8 cellular contexts compared by ENCODE assay signal in the genomic region with DNA sequence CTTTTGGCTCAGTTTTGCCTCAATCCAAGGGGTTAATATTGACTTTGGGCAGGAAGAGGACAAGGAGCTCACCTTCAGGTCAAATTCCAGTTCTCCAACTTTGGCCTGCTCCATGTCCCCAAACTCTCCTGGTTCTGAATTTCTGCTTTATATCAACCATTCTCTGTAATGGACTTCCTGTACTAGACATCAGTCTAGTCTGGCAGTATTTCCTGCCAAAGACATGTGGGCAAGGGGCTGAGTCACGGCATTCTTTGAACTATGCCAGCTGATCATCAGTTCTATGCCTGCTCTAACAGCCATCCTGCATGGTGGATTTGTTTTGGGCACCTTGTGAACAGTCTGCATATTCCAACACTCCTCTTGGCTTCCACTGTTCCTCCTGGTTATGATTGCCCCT.
DNase-seq lines count a peak whose midpoint lies in the region; ATAC-seq and TF ChIP-seq lines count a peak whose summit lies in the region.

No MANE protein-coding gene starts in this region.

- no peak overlapping the region for H3K27ac Mint-ChIP-seq in WTC11

- POLR2A ChIA-PET in WTC11 (lab: Charles Lee) = no interaction called here

- no peak overlapping the region for H3K4me3 Mint-ChIP-seq in WTC11

- H3K9me3 Mint-ChIP-seq in WTC11 = peaks cover 9% of the 10 kb centered on the region

- peaks cover 8% of the 10 kb centered on the region; the same call in 1 of the 2 replicates for H3K4me1 Mint-ChIP-seq in WTC11

- ATAC-seq in WTC11 (no peak), HG02571 (IDR thresholded peaks at IDR 0.05; ENCODE audit: unreplicated experiment) (no peak)

- no peaks in the 10 kb centered on the region for H3K27me3 Mint-ChIP-seq in WTC11 (ENCODE audit: low read depth)

- TF ChIP-seq CTCF in fibroblast of pulmonary artery (IDR thresholded peaks at IDR 0.05; ENCODE audit: low read length, missing control alignments) (no peak), WTC11 (IDR thresholded peaks at IDR 0.05) (no peak)

- peaks cover 10% of the 10 kb centered on the region for H3K36me3 Mint-ChIP-seq in WTC11

- CTCF ChIA-PET in WTC11 (lab: Charles Lee) = no interaction called here

- peak; percentile 20 for DNase-seq in NK-92 treated with Interleukin-12 subunit alpha and Interleukin-12 subunit beta, amount 100 ng/mL, for 24 hours (lab: John Stamatoyannopoulos, UW)
- DNase-seq in NK-92 (lab: John Stamatoyannopoulos, UW; ENCODE audit: unreplicated experiment) (no peak), fibroblast of pulmonary artery (ENCODE audit: low read depth) (peak; percentile 46), WTC11 (ENCODE audit: low spot score) (no peak), NCI-H82 (lab: John Stamatoyannopoulos, UW) (no peak)
- peak; percentile 41 for DNase-seq in activated CD4-positive, alpha-beta T cell treated with anti-CD3 and anti-CD28 coated beads, Interleukin-2, amount 50 U/mL, for 1 hour
- DNase-seq in stimulated activated CD8-positive, alpha-beta memory T cell treated with anti-CD3 and anti-CD28 coated beads, Interleukin-4, amount 100 ng/mL, for 48 hours = peak; percentile 59

- no peak overlapping the region for H3K4me3 ChIP-seq in fibroblast of pulmonary artery (replicated peaks; ENCODE audit: low read depth, low read length)

TF ChIP-seq in WTC11, 78 proteins besides CTCF, POLR2A, EP300 and RAD21:
- TF ChIP-seq, protein P1, sequence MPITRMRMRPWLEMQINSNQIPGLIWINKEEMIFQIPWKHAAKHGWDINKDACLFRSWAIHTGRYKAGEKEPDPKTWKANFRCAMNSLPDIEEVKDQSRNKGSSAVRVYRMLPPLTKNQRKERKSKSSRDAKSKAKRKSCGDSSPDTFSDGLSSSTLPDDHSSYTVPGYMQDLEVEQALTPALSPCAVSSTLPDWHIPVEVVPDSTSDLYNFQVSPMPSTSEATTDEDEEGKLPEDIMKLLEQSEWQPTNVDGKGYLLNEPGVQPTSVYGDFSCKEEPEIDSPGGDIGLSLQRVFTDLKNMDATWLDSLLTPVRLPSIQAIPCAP (CRISPR knock-in tag; IDR thresholded peaks at IDR 0.05) = no peak
- TF ChIP-seq, protein P2, sequence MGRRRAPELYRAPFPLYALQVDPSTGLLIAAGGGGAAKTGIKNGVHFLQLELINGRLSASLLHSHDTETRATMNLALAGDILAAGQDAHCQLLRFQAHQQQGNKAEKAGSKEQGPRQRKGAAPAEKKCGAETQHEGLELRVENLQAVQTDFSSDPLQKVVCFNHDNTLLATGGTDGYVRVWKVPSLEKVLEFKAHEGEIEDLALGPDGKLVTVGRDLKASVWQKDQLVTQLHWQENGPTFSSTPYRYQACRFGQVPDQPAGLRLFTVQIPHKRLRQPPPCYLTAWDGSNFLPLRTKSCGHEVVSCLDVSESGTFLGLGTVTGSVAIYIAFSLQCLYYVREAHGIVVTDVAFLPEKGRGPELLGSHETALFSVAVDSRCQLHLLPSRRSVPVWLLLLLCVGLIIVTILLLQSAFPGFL (CRISPR knock-in tag; IDR thresholded peaks at IDR 0.05; ENCODE audit: borderline replicate concordance) = no peak
- TF ChIP-seq ELF4 (CRISPR knock-in tag; IDR thresholded peaks at IDR 0.05; ENCODE audit: low read depth) = no peak
- TF ChIP-seq FOXK1 (CRISPR knock-in tag; IDR thresholded peaks at IDR 0.05) = no peak
- TF ChIP-seq CREB1 (CRISPR knock-in tag; IDR thresholded peaks at IDR 0.05) = no peak
- no peak for TF ChIP-seq CREM (CRISPR knock-in tag; IDR thresholded peaks at IDR 0.05)
- no peak for TF ChIP-seq FOXJ3 (CRISPR knock-in tag; IDR thresholded peaks at IDR 0.05; ENCODE audit: borderline replicate concordance)
- TF ChIP-seq ZBTB21 (CRISPR knock-in tag; IDR thresholded peaks at IDR 0.05; ENCODE audit: borderline replicate concordance) = no peak
- no peak for TF ChIP-seq TEAD1 (CRISPR knock-in tag; IDR thresholded peaks at IDR 0.05)
- no peak for TF ChIP-seq TCF7 (CRISPR knock-in tag; IDR thresholded peaks at IDR 0.05; ENCODE audit: low read depth)
- TF ChIP-seq ZNF138 (CRISPR knock-in tag; conservative IDR thresholded peaks at IDR 0.05) = no peak
- no peak for TF ChIP-seq EMX1 (CRISPR knock-in tag; IDR thresholded peaks at IDR 0.05)
- no peak for TF ChIP-seq ZNF423 (CRISPR knock-in tag; IDR thresholded peaks at IDR 0.05)
- TF ChIP-seq SP1 (CRISPR knock-in tag; conservative IDR thresholded peaks at IDR 0.05) = no peak
- no peak for TF ChIP-seq ZNF219 (CRISPR knock-in tag; IDR thresholded peaks at IDR 0.05; ENCODE audit: borderline replicate concordance)
- TF ChIP-seq, protein P3, sequence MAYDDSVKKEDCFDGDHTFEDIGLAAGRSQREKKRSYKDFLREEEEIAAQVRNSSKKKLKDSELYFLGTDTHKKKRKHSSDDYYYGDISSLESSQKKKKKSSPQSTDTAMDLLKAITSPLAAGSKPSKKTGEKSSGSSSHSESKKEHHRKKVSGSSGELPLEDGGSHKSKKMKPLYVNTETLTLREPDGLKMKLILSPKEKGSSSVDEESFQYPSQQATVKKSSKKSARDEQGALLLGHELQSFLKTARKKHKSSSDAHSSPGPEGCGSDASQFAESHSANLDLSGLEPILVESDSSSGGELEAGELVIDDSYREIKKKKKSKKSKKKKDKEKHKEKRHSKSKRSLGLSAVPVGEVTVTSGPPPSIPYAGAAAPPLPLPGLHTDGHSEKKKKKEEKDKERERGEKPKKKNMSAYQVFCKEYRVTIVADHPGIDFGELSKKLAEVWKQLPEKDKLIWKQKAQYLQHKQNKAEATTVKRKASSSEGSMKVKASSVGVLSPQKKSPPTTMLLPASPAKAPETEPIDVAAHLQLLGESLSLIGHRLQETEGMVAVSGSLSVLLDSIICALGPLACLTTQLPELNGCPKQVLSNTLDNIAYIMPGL (CRISPR knock-in tag; IDR thresholded peaks at IDR 0.05) = no peak
- no peak for TF ChIP-seq ATF1 (CRISPR knock-in tag; IDR thresholded peaks at IDR 0.05)
- TF ChIP-seq, protein P4, sequence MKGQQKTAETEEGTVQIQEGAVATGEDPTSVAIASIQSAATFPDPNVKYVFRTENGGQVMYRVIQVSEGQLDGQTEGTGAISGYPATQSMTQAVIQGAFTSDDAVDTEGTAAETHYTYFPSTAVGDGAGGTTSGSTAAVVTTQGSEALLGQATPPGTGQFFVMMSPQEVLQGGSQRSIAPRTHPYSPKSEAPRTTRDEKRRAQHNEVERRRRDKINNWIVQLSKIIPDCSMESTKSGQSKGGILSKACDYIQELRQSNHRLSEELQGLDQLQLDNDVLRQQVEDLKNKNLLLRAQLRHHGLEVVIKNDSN (CRISPR knock-in tag; IDR thresholded peaks at IDR 0.05) = no peak
- no peak for TF ChIP-seq NFATC4 (CRISPR knock-in tag; IDR thresholded peaks at IDR 0.05)
- TF ChIP-seq SMAD4 (CRISPR knock-in tag; IDR thresholded peaks at IDR 0.05) = no peak

Comparison
In these comparisons a context has a peak if more than half of its experiments do, and no peak if none do; other contexts are left out.
1. DNase-seq: peak in NK-92 treated with Interleukin-12 subunit alpha and Interleukin-12 subunit beta, amount 100 ng/mL, for 24 hours (single experiment), activated CD4-positive, alpha-beta T cell treated with anti-CD3 and anti-CD28 coated beads, Interleukin-2, amount 50 U/mL, for 1 hour (single experiment), fibroblast of pulmonary artery (single experiment) and stimulated activated CD8-positive, alpha-beta memory T cell treated with anti-CD3 and anti-CD28 coated beads, Interleukin-4, amount 100 ng/mL, for 48 hours (single experiment); none in NK-92 (single experiment), WTC11 (single experiment) and NCI-H82 (single experiment).